ENCODE assay signal across 14 cellular contexts in genomic region chr4:118307619-118308018, GRCh38. TPM values are rescaled to one million over a fixed set of nuclear protein-coding genes. Genes with fewer than 3 reads are reported as not detected.
"Had no signal": no experiment of that assay in that cellular context is flagged by ENCODE, and none has a peak within 500 bp of the region (broad histone marks: within the 10 kb centered on the region; RNA-seq: fewer than 3 reads in every experiment).

No MANE protein-coding gene starts in this region.

- H3K27me3 ChIP-seq: hepatocyte, sigmoid colon had no signal

- ATAC-seq: activated naive CD8-positive, alpha-beta T cell treated with anti-CD3 and anti-CD28 coated beads, Interleukin-2, amount 50 U/mL, for 24 hours; naive thymus-derived CD8-positive, alpha-beta T cell had no signal

- H3K36me3 ChIP-seq: sigmoid colon had no signal

- H3K4me1 Mint-ChIP-seq: activated naive CD8-positive, alpha-beta T cell treated with anti-CD3 and anti-CD28 coated beads, Interleukin-2, amount 50 U/mL, for 24 hours; naive thymus-derived CD8-positive, alpha-beta T cell had no signal

- H3K79me2 ChIP-seq: hepatocyte had no signal

- H3K4me2 ChIP-seq: hepatocyte had no signal

- H3K9me3 Mint-ChIP-seq: activated CD4-positive, alpha-beta memory T cell treated with anti-CD3 and anti-CD28 coated beads for 36 hours; activated naive CD8-positive, alpha-beta T cell treated with anti-CD3 and anti-CD28 coated beads, Interleukin-2, amount 50 U/mL, for 24 hours; activated T-helper 1 cell treated with anti-CD3 and anti-CD28 coated beads, Interleukin-12 subunit alpha, Interleukin-12 subunit beta, Interleukin-2, Interleukin-4 antibody, amounts not matched to agents 30 ng/mL and 10 ng/mL and 1 ng/mL, durations not matched to agents 14 hours and 24 hours and 36 hours; naive thymus-derived CD8-positive, alpha-beta T cell had no signal

- H3K9me3 ChIP-seq: sigmoid colon had no signal

- H3K27ac Mint-ChIP-seq: activated CD4-positive, alpha-beta memory T cell treated with anti-CD3 and anti-CD28 coated beads for 36 hours; activated naive CD8-positive, alpha-beta T cell treated with anti-CD3 and anti-CD28 coated beads, Interleukin-2, amount 50 U/mL, for 24 hours; activated T-helper 1 cell treated with anti-CD3 and anti-CD28 coated beads, Interleukin-12 subunit alpha, Interleukin-12 subunit beta, Interleukin-2, Interleukin-4 antibody, amounts not matched to agents 30 ng/mL and 10 ng/mL and 1 ng/mL, durations not matched to agents 14 hours and 24 hours and 36 hours; naive thymus-derived CD8-positive, alpha-beta T cell had no signal

- H3K27ac ChIP-seq: epithelial cell of prostate, hepatocyte, sigmoid colon had no signal

- H3K36me3 Mint-ChIP-seq: activated CD4-positive, alpha-beta memory T cell treated with anti-CD3 and anti-CD28 coated beads for 36 hours; naive thymus-derived CD8-positive, alpha-beta T cell had no signal

- H3K4me3 Mint-ChIP-seq: activated CD4-positive, alpha-beta memory T cell treated with anti-CD3 and anti-CD28 coated beads for 36 hours; activated naive CD8-positive, alpha-beta T cell treated with anti-CD3 and anti-CD28 coated beads, Interleukin-2, amount 50 U/mL, for 24 hours; activated T-helper 1 cell treated with anti-CD3 and anti-CD28 coated beads, Interleukin-12 subunit alpha, Interleukin-12 subunit beta, Interleukin-2, Interleukin-4 antibody, amounts not matched to agents 30 ng/mL and 10 ng/mL and 1 ng/mL, durations not matched to agents 14 hours and 24 hours and 36 hours; naive thymus-derived CD8-positive, alpha-beta T cell had no signal

- H2AFZ ChIP-seq: hepatocyte had no signal

- H3K4me1 ChIP-seq: sigmoid colon had no signal

- H3K4me3 ChIP-seq: hepatocyte, sigmoid colon had no signal

- DNase-seq: activated CD4-positive, alpha-beta memory T cell treated with anti-CD3 and anti-CD28 coated beads for 36 hours; activated CD4-positive, alpha-beta T cell treated with anti-CD3 and anti-CD28 coated beads for 1 hour; activated naive CD4-positive, alpha-beta T cell treated with Interleukin-2 at 50 U/mL for 16 hours; activated naive CD8-positive, alpha-beta T cell treated with anti-CD3 and anti-CD28 coated beads, Interleukin-2, amount 50 U/mL, for 24 hours; midbrain; naive thymus-derived CD8-positive, alpha-beta T cell; sigmoid colon; stimulated activated CD4-positive, alpha-beta T cell treated with anti-CD3 and anti-CD28 coated beads, Interleukin-2, amount 100 ng/mL, for 48 hours; stimulated activated naive CD4-positive, alpha-beta T cell treated with Interleukin-2 at 50 U/mL for 16 hours; T-helper 9 cell; trophoblast cell had no signal

RNA-seq across cellular contexts. Expression of gene PRSS12, which starts 45.2 kb away (rescaled TPM):
- total RNA-seq: activated CD4-positive, alpha-beta memory T cell treated with anti-CD3 and anti-CD28 coated beads for 36 hours; activated T-helper 1 cell treated with anti-CD3 and anti-CD28 coated beads, Interleukin-12 subunit alpha, Interleukin-12 subunit beta, Interleukin-2, Interleukin-4 antibody, amounts not matched to agents 30 ng/mL and 10 ng/mL and 1 ng/mL, durations not matched to agents 14 hours and 24 hours and 36 hours; naive thymus-derived CD8-positive, alpha-beta T cell had no signal
